29 cellular contexts compared by ENCODE assay signal in genomic region chr7:136105191-136105590, GRCh38.
"Had no signal": no experiment of that assay in that cellular context is flagged by ENCODE, and none has a peak within 500 bp of the region (broad histone marks: within the 10 kb centered on the region; RNA-seq: fewer than 3 reads in every experiment).

No MANE protein-coding gene starts in this region.

- H3K36me3 Mint-ChIP-seq: stimulated activated effector memory CD8-positive, alpha-beta T cell treated with anti-CD3 and anti-CD28 coated beads, Interleukin-12 subunit alpha, Interleukin-12 subunit beta, amount 100 ng/mL, for 72 hours; stimulated activated naive B cell treated with anti-CD40 and anti-IgM and Interleukin-4, amounts not matched to agents 10 μg/mL and 1 μg/mL and 100 μg/mL, for 72 hours; type B pancreatic cell had no signal

- FAIRE-seq: urothelium cell line had no signal

- H3K27ac ChIP-seq: stomach, suprapubic skin, testis, thoracic aorta, thyroid gland, tibial artery, tibial nerve, transverse colon, upper lobe of left lung, upper lobe of right lung, uterus, vagina had no signal

- H3K4me1 ChIP-seq: stomach, suprapubic skin, thyroid gland, tibial artery, tibial nerve, transverse colon, upper lobe of left lung, upper lobe of right lung, uterus, vagina had no signal

- H3K27ac Mint-ChIP-seq: stimulated activated effector memory CD8-positive, alpha-beta T cell treated with anti-CD3 and anti-CD28 coated beads, Interleukin-12 subunit alpha, Interleukin-12 subunit beta, amount 100 ng/mL, for 72 hours; stimulated activated memory B cell treated with anti-CD40 and anti-IgM and Interleukin-4, amounts not matched to agents 10 μg/mL and 1 μg/mL and 100 μg/mL, for 72 hours; stimulated activated naive B cell treated with anti-CD40 and anti-IgM and Interleukin-4, amounts not matched to agents 10 μg/mL and 1 μg/mL and 100 μg/mL, for 72 hours; stimulated activated naive CD8-positive, alpha-beta T cell treated with anti-CD3 and anti-CD28 coated beads, Interleukin-15, amount 100 ng/mL, for 72 hours; stimulated activated naive CD8-positive, alpha-beta T cell treated with anti-CD3 and anti-CD28 coated beads, Interleukin-15, Interleukin-2, amounts not matched to agents 100 ng/mL and 50 ng/mL, for 24 hours; type B pancreatic cell had no signal

- H3K27me3 Mint-ChIP-seq: stimulated activated memory B cell treated with anti-CD40 and anti-IgM and Interleukin-4, amounts not matched to agents 10 μg/mL and 1 μg/mL and 100 μg/mL, for 72 hours; stimulated activated naive B cell treated with anti-CD40 and anti-IgM and Interleukin-4, amounts not matched to agents 10 μg/mL and 1 μg/mL and 100 μg/mL, for 72 hours; stimulated activated naive CD8-positive, alpha-beta T cell treated with anti-CD3 and anti-CD28 coated beads, Interleukin-15, amount 100 ng/mL, for 72 hours; stimulated activated naive CD8-positive, alpha-beta T cell treated with anti-CD3 and anti-CD28 coated beads, Interleukin-15, Interleukin-2, amounts not matched to agents 100 ng/mL and 50 ng/mL, for 24 hours; type B pancreatic cell had no signal

- H3K4me1 Mint-ChIP-seq: stimulated activated memory B cell treated with anti-CD40 and anti-IgM and Interleukin-4, amounts not matched to agents 10 μg/mL and 1 μg/mL and 100 μg/mL, for 72 hours; stimulated activated naive CD8-positive, alpha-beta T cell treated with anti-CD3 and anti-CD28 coated beads, Interleukin-15, amount 100 ng/mL, for 72 hours had no signal

- H3K4me3 ChIP-seq: stomach, suprapubic skin, testis, thoracic aorta, thyroid gland, tibial artery, tibial nerve, transverse colon, upper lobe of left lung, upper lobe of right lung, uterus, vagina had no signal

- DNase-seq: stimulated activated CD4-positive, alpha-beta T cell treated with anti-CD3 and anti-CD28 coated beads, Interleukin-2, amount 100 ng/mL, for 48 hours; stimulated activated CD4-positive, alpha-beta T cell treated with anti-CD3 and anti-CD28 coated beads, Interleukin-4, amount 100 ng/mL, for 1 hour; stimulated activated CD4-positive, alpha-beta T cell treated with anti-CD3 and anti-CD28 coated beads, Interleukin-4, amount 100 ng/mL, for 24 hours; stimulated activated CD4-positive, alpha-beta T cell treated with anti-CD3 and anti-CD28 coated beads, Interleukin-4, amount 100 ng/mL, for 4 hours; stimulated activated CD8-positive, alpha-beta memory T cell treated with anti-CD3 and anti-CD28 coated beads, Interleukin-4, amount 100 ng/mL, for 48 hours; stimulated activated naive B cell treated with anti-CD40 and anti-IgM and Interleukin-4, amounts not matched to agents 10 μg/mL and 1 μg/mL and 100 μg/mL, for 72 hours; stimulated activated naive CD4-positive, alpha-beta T cell; stimulated activated naive CD4-positive, alpha-beta T cell treated with Interleukin-2 at 50 U/mL for 16 hours; stimulated activated naive CD8-positive, alpha-beta T cell treated with anti-CD3 and anti-CD28 coated beads, Interleukin-15, amount 100 ng/mL, for 72 hours; stimulated activated naive CD8-positive, alpha-beta T cell treated with anti-CD3 and anti-CD28 coated beads, Interleukin-15, Interleukin-2, amounts not matched to agents 100 U/mL and 50 U/mL, for 24 hours; stomach; substantia nigra; testis; thyroid gland; tibial artery; transverse colon; trophoblast cell; upper lobe of left lung; upper lobe of right lung; uterus had no signal

- H3K27me3 ChIP-seq: stomach, suprapubic skin, testis, thyroid gland, tibial artery, tibial nerve, transverse colon, upper lobe of left lung, upper lobe of right lung, uterus, vagina had no signal

- H3K9me3 ChIP-seq: suprapubic skin, testis, thoracic aorta, thyroid gland, upper lobe of left lung, uterus, vagina had no signal

- H3K4me3 Mint-ChIP-seq: stimulated activated effector memory CD8-positive, alpha-beta T cell treated with anti-CD3 and anti-CD28 coated beads, Interleukin-12 subunit alpha, Interleukin-12 subunit beta, amount 100 ng/mL, for 72 hours; stimulated activated memory B cell treated with anti-CD40 and anti-IgM and Interleukin-4, amounts not matched to agents 10 μg/mL and 1 μg/mL and 100 μg/mL, for 72 hours; stimulated activated naive B cell treated with anti-CD40 and anti-IgM and Interleukin-4, amounts not matched to agents 10 μg/mL and 1 μg/mL and 100 μg/mL, for 72 hours; stimulated activated naive CD8-positive, alpha-beta T cell treated with anti-CD3 and anti-CD28 coated beads, Interleukin-15, amount 100 ng/mL, for 72 hours; stimulated activated naive CD8-positive, alpha-beta T cell treated with anti-CD3 and anti-CD28 coated beads, Interleukin-15, Interleukin-2, amounts not matched to agents 100 ng/mL and 50 ng/mL, for 24 hours; type B pancreatic cell had no signal

- ATAC-seq: stimulated activated effector memory CD8-positive, alpha-beta T cell treated with anti-CD3 and anti-CD28 coated beads, Interleukin-12 subunit alpha, Interleukin-12 subunit beta, amount 100 ng/mL, for 72 hours; stimulated activated memory B cell treated with anti-CD40 and anti-IgM and Interleukin-4, amounts not matched to agents 10 μg/mL and 1 μg/mL and 100 μg/mL, for 72 hours; stimulated activated naive B cell treated with anti-CD40 and anti-IgM and Interleukin-4, amounts not matched to agents 10 μg/mL and 1 μg/mL and 100 μg/mL, for 72 hours; stimulated activated naive CD8-positive, alpha-beta T cell treated with anti-CD3 and anti-CD28 coated beads, Interleukin-15, amount 100 ng/mL, for 72 hours; stimulated activated naive CD8-positive, alpha-beta T cell treated with anti-CD3 and anti-CD28 coated beads, Interleukin-15, Interleukin-2, amounts not matched to agents 100 U/mL and 50 U/mL, for 24 hours; upper lobe of right lung had no signal

- H3K36me3 ChIP-seq: stomach, suprapubic skin, thoracic aorta, thyroid gland, tibial artery, tibial nerve, transverse colon, upper lobe of left lung, upper lobe of right lung, uterus, vagina had no signal
